Comparison of ENCODE assay signal across 8 cellular contexts in genomic region chr20:64057628-64058498, GRCh38. TPM values are rescaled to one million over a fixed set of nuclear protein-coding genes. Genes with fewer than 3 reads are reported as not detected.
A peak's percentile ranks its signal among the peaks of the same experiment; 100 is the strongest.
DNase-seq lines count a peak whose midpoint lies in the region; ATAC-seq and TF ChIP-seq lines count a peak whose summit lies in the region.

No MANE protein-coding gene starts in this region.

- DNase-seq in AG08395 (ENCODE audit: low spot score) (peak; percentile 82), GM19238 (ENCODE audit: insufficient read length, low spot score) (peak; percentile 93), NCI-H2107 (lab: John Stamatoyannopoulos, UW) (peak; percentile 60), cardiac fibroblast (ENCODE audit: low read depth in 2 of 2) (peak; percentile 61 to 74), left lung (peak; percentile 75 to 91)
- DNase-seq in activated CD4-positive, CD25-positive, alpha-beta regulatory T cell (lab: John Stamatoyannopoulos, UW), result peak; percentile 62 to 76 (median 70)
- peak; percentile 66 to 90 (median 81) for DNase-seq in stimulated activated CD4-positive, alpha-beta T cell treated with anti-CD3 and anti-CD28 coated beads, TNF-alpha, amount 100 ng/mL, for 48 hours (ENCODE audit: low read depth in 3 of 3)

- peaks cover 0 to 45% of the 10 kb centered on the region in 2 donors for H3K27me3 ChIP-seq in left lung

- intact Hi-C loops in left lung (cut with DNase I), result no loop called here

- no peaks in the 10 kb centered on the region for H3K36me3 ChIP-seq in left lung

- peak overlapping the region; percentile 77 for H3K27ac ChIP-seq in left lung

- ATAC-seq in left lung, result peak; percentile 73
- no peak for ATAC-seq in HG02840 (IDR thresholded peaks at IDR 0.05; ENCODE audit: low FRiP score, unreplicated experiment)

- TF ChIP-seq CTCF in cardiac fibroblast (IDR thresholded peaks at IDR 0.05; ENCODE audit: low read depth, low read length) (peak; percentile 90), left lung (IDR thresholded peaks at IDR 0.05) (peak; percentile 78 to 89)

- H3K9me3 ChIP-seq in left lung, result no peaks in the 10 kb centered on the region

- H3K4me1 ChIP-seq in left lung, result peaks cover 12 to 49% of the 10 kb centered on the region in 2 donors

- no peak overlapping the region for H3K4me3 ChIP-seq in cardiac fibroblast (replicated peaks in 1 of 2; ENCODE audit: low read depth in 2 of 2, low read length in 2 of 2)
- H3K4me3 ChIP-seq in left lung, result peak overlapping the region in 1 of 2 donors; percentile 22

RNA-seq across cellular contexts. Expression of gene TCEA2, which starts 5.1 kb away (rescaled TPM):
- 10 to 100 TPM; 31.2 to 34.3 TPM for total RNA-seq in left lung

RNA-seq across cellular contexts. Expression of gene SOX18, which starts 8.4 kb away (rescaled TPM):
- 10 to 100 TPM; 40.3 to 69.2 TPM for total RNA-seq in left lung

RNA-seq across cellular contexts. Expression of gene RGS19, which starts 21.5 kb away (rescaled TPM):
- 10 to 100 TPM; 23.4 to 63.9 TPM for total RNA-seq in left lung

RNA-seq across cellular contexts. Expression of gene C20orf204, which starts 21.9 kb away (rescaled TPM):
- 1 to 10 TPM in 1 of 2 donors, under 1 TPM in 1; 0.76 to 1.0 TPM for total RNA-seq in left lung

RNA-seq across cellular contexts. Expression of gene OPRL1, which starts 22.0 kb away (rescaled TPM):
- total RNA-seq in left lung, result 1 to 10 TPM; 1.8 to 2.0 TPM
